1 cellular context compared by ENCODE assay signal in genomic region chr19:47523473-47523872, GRCh38.
A peak's percentile ranks its signal among the peaks of the same experiment; 100 is the strongest.
TF ChIP-seq lines count a peak whose summit lies in the region.

No MANE protein-coding gene starts in this region.

TF ChIP-seq in K562, 482 proteins besides CTCF, POLR2A, EP300 and RAD21:
- TF ChIP-seq NR2C2 (CRISPR knock-in tag; IDR thresholded peaks at IDR 0.05) = no peak
- TF ChIP-seq NR2C2 (tag; IDR thresholded peaks at IDR 0.05) = peak; percentile 29; the same call in 1 of the 2 replicates
- TF ChIP-seq BRF1 (IDR thresholded peaks at IDR 0.05; ENCODE audit: borderline replicate concordance, extremely low read depth, insufficient read length) = no peak
- TF ChIP-seq ATF6 (CRISPR knock-in tag; IDR thresholded peaks at IDR 0.05) = no peak
- TF ChIP-seq ZFP1 (CRISPR knock-in tag; IDR thresholded peaks at IDR 0.05) = no peak
- peak; percentile 19; the same call in 1 of the 2 replicates for TF ChIP-seq ETV1 (tag; conservative IDR thresholded peaks at IDR 0.05; ENCODE audit: low read depth)
- TF ChIP-seq MEIS2 (IDR thresholded peaks at IDR 0.05; ENCODE audit: partially characterized antibody) = peak; percentile 14
- TF ChIP-seq CBX3 (IDR thresholded peaks at IDR 0.05; ENCODE audit: borderline replicate concordance in 1 of 2, low read length in 2 of 2) = no peak
